Comparison of ENCODE assay signal across 23 cellular contexts in genomic region chr15:98960555-98961050, GRCh38. TPM values are rescaled to one million over a fixed set of nuclear protein-coding genes. Genes with fewer than 3 reads are reported as not detected.
"Had no signal": no experiment of that assay in that cellular context is flagged by ENCODE, and none has a peak within 500 bp of the region (broad histone marks: within the 10 kb centered on the region; RNA-seq: fewer than 3 reads in every experiment).

No MANE protein-coding gene starts in this region.

- DNase-seq: IMR-90, Kasumi-1, KG1, MM.1S, NCI-H1092 treated with DMSO at 0.1 percent for 48 hours, NCI-H1436, NCI-H187, NCI-H2029, NCI-H2081 treated with DMSO at 0.1 percent for 48 hours, NCI-H2171, NCI-H226, NCI-H446, NCI-H510A, NCI-H524 treated with DMSO at 0.1 percent for 48 hours, NCI-H69, NCI-H774, RPMI8226, SHP77, SK-N-SH, SW 1271 had no signal

- H3K9me3 ChIP-seq: SK-N-SH had no signal

- H3K4me2 ChIP-seq: SK-N-SH had no signal

- H3K9ac ChIP-seq: SK-N-SH had no signal

RNA-seq across cellular contexts. Expression of gene PGPEP1L, which starts 47.0 kb away (rescaled TPM):
- total RNA-seq: HT-29, IMR-90, M059J, SK-MEL-5 had no signal
- polyA plus RNA-seq: IMR-90, SK-N-SH had no signal
